ENCODE assay signal across 7 cellular contexts in the genomic region with DNA sequence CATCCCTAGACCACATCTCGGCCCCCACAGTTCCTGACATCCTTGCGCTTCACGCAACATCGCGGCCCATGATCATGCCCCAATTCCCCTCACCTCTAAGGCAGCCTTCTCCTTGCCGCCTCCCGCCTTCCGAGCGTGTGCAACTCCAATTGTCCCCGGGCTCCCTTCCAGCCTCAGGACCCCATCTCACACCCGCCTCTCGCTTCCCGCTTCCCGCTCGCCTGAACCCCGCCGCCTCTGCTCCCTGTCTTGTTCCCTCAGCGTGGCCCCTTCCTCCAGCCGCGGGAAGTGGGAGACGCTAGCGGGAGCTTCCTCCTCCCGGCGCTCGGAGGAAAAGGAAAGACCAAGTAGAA. TPM values are rescaled to one million over a fixed set of nuclear protein-coding genes. Genes with fewer than 3 reads are reported as not detected.
A peak's percentile ranks its signal among the peaks of the same experiment; 100 is the strongest.
DNase-seq lines count a peak whose midpoint lies in the region; ATAC-seq and TF ChIP-seq lines count a peak whose summit lies in the region.
"Not testable (repeated sequence)": the region's sequence is repeated elsewhere in the genome, so short reads cannot be mapped to it uniquely, and the experiment has no call there.

No MANE protein-coding gene starts in this region.

- not testable (repeated sequence) for H4K20me1 ChIP-seq in OCI-LY3 (ENCODE audit: insufficient read depth, low read length)

- H3K4me3 Mint-ChIP-seq in activated T-cell treated with anti-CD3 and anti-CD28 coated beads, Interleukin-2, amount 50 U/mL, for 24 hours, result peak overlapping the region; percentile 69

- not testable (repeated sequence) for H2AFZ ChIP-seq in OCI-LY3 (ENCODE audit: low read depth, low read length)

- H3K9ac ChIP-seq in OCI-LY3 (ENCODE audit: low read length), result peak overlapping the region; percentile 51

- H3K79me2 ChIP-seq in OCI-LY3 (ENCODE audit: low read length), result not testable (repeated sequence)

- peak overlapping the region; percentile 59; the same call in 1 of the 2 replicates for H3K4me3 ChIP-seq in GM08714 (ENCODE audit: low read length)
- peak overlapping the region; percentile 72 for H3K4me3 ChIP-seq in OCI-LY3 (ENCODE audit: low read length)
- H3K4me3 ChIP-seq in cardiac fibroblast (replicated peaks in 1 of 2; ENCODE audit: low read depth in 2 of 2, low read length in 2 of 2), result peak overlapping the region; percentile 48 to 52
- not testable (repeated sequence) for H3K4me3 ChIP-seq in mucosa of descending colon
- peak overlapping the region in 6 of 7 experiments; percentile 29 to 62 (median 50) for H3K4me3 ChIP-seq in skin epidermis

- not testable (repeated sequence) for H3K27me3 Mint-ChIP-seq in activated T-cell treated with anti-CD3 and anti-CD28 coated beads, Interleukin-2, amount 50 U/mL, for 24 hours

- H3K27ac ChIP-seq in OCI-LY3 (ENCODE audit: low read length), result not testable (repeated sequence)
- peak overlapping the region in 8 of 21 experiments; percentile 50 to 74 (median 62) for H3K27ac ChIP-seq in skin epidermis

- TF ChIP-seq CTCF in OCI-LY3 (IDR thresholded peaks at IDR 0.05; ENCODE audit: low read depth, low read length); cardiac fibroblast (IDR thresholded peaks at IDR 0.05; ENCODE audit: low read depth, low read length); mucosa of descending colon (IDR thresholded peaks at IDR 0.05): not testable (repeated sequence)

- not testable (repeated sequence) for H3K9me3 ChIP-seq in OCI-LY3 (ENCODE audit: insufficient read depth, low read length); mucosa of descending colon

- peak; percentile 32 for DNase-seq in activated T-cell treated with anti-CD3 and anti-CD28 coated beads, Interleukin-2, amount 50 U/mL, for 24 hours
- not testable (repeated sequence) for DNase-seq in cardiac fibroblast (ENCODE audit: low read depth in 2 of 2)
- DNase-seq in Right ventricle myocardium superior (peak; percentile 39), mucosa of descending colon (peak in 2 of 3 donors; percentile 7 to 23)

- H3K4me1 Mint-ChIP-seq in activated T-cell treated with anti-CD3 and anti-CD28 coated beads, Interleukin-2, amount 50 U/mL, for 24 hours (ENCODE audit: low read depth), result not testable (repeated sequence)

- not testable (repeated sequence) for H3K36me3 Mint-ChIP-seq in activated T-cell treated with anti-CD3 and anti-CD28 coated beads, Interleukin-2, amount 50 U/mL, for 24 hours (ENCODE audit: low read depth)

- not testable (repeated sequence) for H3K27ac Mint-ChIP-seq in activated T-cell treated with anti-CD3 and anti-CD28 coated beads, Interleukin-2, amount 50 U/mL, for 24 hours

- ATAC-seq in Right ventricle myocardium superior (ENCODE audit: poor library complexity); mucosa of descending colon: not testable (repeated sequence)

- peak overlapping the region; percentile 49 for H3K4me2 ChIP-seq in OCI-LY3 (ENCODE audit: low read length)

- not testable (repeated sequence) for H3K4me1 ChIP-seq in OCI-LY3 (ENCODE audit: low read length); mucosa of descending colon (ENCODE audit: low read depth)

- not testable (repeated sequence) for H3K9me3 Mint-ChIP-seq in activated T-cell treated with anti-CD3 and anti-CD28 coated beads, Interleukin-2, amount 50 U/mL, for 24 hours

- not testable (repeated sequence) for H3K27me3 ChIP-seq in OCI-LY3 (ENCODE audit: low read depth, low read length)

- intact Hi-C loops in Right ventricle myocardium superior (cut with DNase I); mucosa of descending colon (cut with DNase I, micrococcal nuclease): not testable (repeated sequence)

- not testable (repeated sequence) for H3K36me3 ChIP-seq in OCI-LY3 (replicated peaks; ENCODE audit: low read depth, low read length); mucosa of descending colon (ENCODE audit: low read depth)

RNA-seq across cellular contexts. Expression of a gene that starts 0.8 kb away (rescaled TPM):
- total RNA-seq in Right ventricle myocardium superior, result 15.9 TPM
- 10 to 100 TPM; 14.7 to 39.8 (median 16.8) TPM for total RNA-seq in mucosa of descending colon

RNA-seq across cellular contexts. Expression of a gene that starts 1.5 kb away (rescaled TPM):
- total RNA-seq in Right ventricle myocardium superior, result 1.2 TPM
- 1 to 10 TPM in 2 of 3 donors, under 1 TPM in 1; 0.84 to 3.1 (median 2.5) TPM for total RNA-seq in mucosa of descending colon
